ENCODE assay signal across 8 cellular contexts in the genomic region with DNA sequence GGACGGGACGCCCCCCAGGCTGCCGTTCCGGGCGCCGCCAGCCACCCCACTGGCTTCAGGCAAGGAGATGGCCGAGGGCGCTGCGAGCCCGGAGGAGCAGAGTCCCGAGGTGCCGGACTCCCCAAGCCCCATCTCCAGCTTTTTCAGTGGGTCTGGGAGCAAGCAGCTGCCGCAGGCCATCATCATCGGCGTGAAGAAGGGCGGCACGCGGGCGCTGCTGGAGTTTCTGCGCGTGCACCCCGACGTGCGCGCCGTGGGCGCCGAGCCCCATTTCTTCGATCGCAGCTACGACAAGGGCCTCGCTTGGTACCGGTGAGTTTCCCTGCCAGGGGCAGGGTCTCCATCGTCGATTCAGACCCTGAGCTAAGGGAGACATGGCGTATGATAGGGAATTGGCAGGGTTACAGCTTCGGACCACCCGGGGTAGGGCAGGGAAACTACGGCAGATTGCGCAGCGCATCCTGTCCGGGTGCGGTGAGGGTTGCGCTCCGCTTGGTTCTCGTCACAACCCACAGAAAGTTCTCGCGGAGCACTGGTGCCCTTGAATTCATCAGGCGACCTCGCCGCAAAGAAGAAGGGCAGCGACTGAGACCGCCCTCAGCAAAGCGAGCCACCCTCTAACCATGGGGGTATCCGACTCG. TPM values are rescaled to one million over a fixed set of nuclear protein-coding genes. Genes with fewer than 3 reads are reported as not detected.
DNase-seq lines count a peak whose midpoint lies in the region; ATAC-seq and TF ChIP-seq lines count a peak whose summit lies in the region.

No MANE protein-coding gene starts in this region.

- peak overlapping the region; percentile 53 to 78 (median 62) for H3K4me3 ChIP-seq in heart left ventricle
- peak overlapping the region; percentile 57 to 74 (median 70) for H3K4me3 ChIP-seq in gastrocnemius medialis

- no peak for TF ChIP-seq POLR2A in heart left ventricle (IDR thresholded peaks at IDR 0.05)
- no peak for TF ChIP-seq POLR2A in gastrocnemius medialis (IDR thresholded peaks at IDR 0.05)

- H3K4me1 ChIP-seq in heart left ventricle (peaks cover 0 to 76% (median 47%) of the 10 kb centered on the region in 12 donors), gastrocnemius medialis (peaks cover 33 to 42% of the 10 kb centered on the region in 2 donors)

- no peaks in the 10 kb centered on the region for H3K36me3 ChIP-seq in heart left ventricle
- no peaks in the 10 kb centered on the region for H3K36me3 ChIP-seq in gastrocnemius medialis

- peak; percentile 3 for ATAC-seq in GM19324 (IDR thresholded peaks at IDR 0.05; ENCODE audit: low FRiP score, unreplicated experiment)
- no peak for ATAC-seq in heart left ventricle
- no peak for ATAC-seq in gastrocnemius medialis
- no peak for ATAC-seq in HG02981 (IDR thresholded peaks at IDR 0.05; ENCODE audit: unreplicated experiment)

- TF ChIP-seq CTCF in heart left ventricle (IDR thresholded peaks at IDR 0.05) = no peak
- TF ChIP-seq CTCF in gastrocnemius medialis (IDR thresholded peaks at IDR 0.05 in 4 of 5, conservative IDR thresholded peaks at IDR 0.05 in 1 of 5) = no peak

- in situ Hi-C loops in gastrocnemius medialis (cut with MboI; ENCODE audit: low sequenced_read_pairs in 4 of 4) = loop anchor here in 2 of 4 donors (10.0 to 25.0 kb wide), 3 partner anchors 707 to 965 kb away; no protein-coding TSS in a partner anchor

- peaks cover 16 to 85% (median 58%) of the 10 kb centered on the region in 9 donors for H3K27me3 ChIP-seq in heart left ventricle
- peaks cover 49 to 86% (median 85%) of the 10 kb centered on the region in 3 donors for H3K27me3 ChIP-seq in gastrocnemius medialis

- 0 to 1% (median 1%) methylated on average over 14 to 56 of the region's 56 CpGs for WGBS in heart left ventricle, 4 donors

- H3K9me3 ChIP-seq in heart left ventricle = no peaks in the 10 kb centered on the region
- no peaks in the 10 kb centered on the region for H3K9me3 ChIP-seq in gastrocnemius medialis

- H3K27ac ChIP-seq in heart left ventricle (peak overlapping the region; percentile 35 to 90 (median 74)), gastrocnemius medialis (peak overlapping the region in 3 of 4 donors; percentile 64 to 80 (median 74))

- intact Hi-C loops in heart left ventricle (cut with DNase I) (loop anchor here (1.0 to 10.0 kb wide), 19 partner anchors 230 to 1277 kb away; partner anchors contain the start of gene COX10 (in 4 of the 10)), gastrocnemius medialis (cut with DNase I; ENCODE audit: low total_unique reads) (loop anchor here (1.0 to 5.0 kb wide), 5 partner anchors 95 to 1285 kb away; partner anchors contain the start of genes COX10 and ELAC2)

- DNase-seq in NOMO-1 (lab: John Stamatoyannopoulos, UW; ENCODE audit: unreplicated experiment in 2 of 2) = peak; percentile 36 to 40
- peak; percentile 44 for DNase-seq in activated T-helper 9 cell treated with anti-CD3 and anti-CD28 coated beads, Interleukin-2, amount 50 U/mL, for 16 hours (ENCODE audit: low read depth)
- peak in 4 of 5 donors; percentile 31 to 72 (median 43) for DNase-seq in heart left ventricle
- no peak for DNase-seq in gastrocnemius medialis
- no peak for DNase-seq in dedifferentiated amniotic fluid mesenchymal stem cell (ENCODE audit: extremely low spot score)
- no peak for DNase-seq in NCI-H510A treated with DMSO at 0.1 percent for 48 hours (lab: John Stamatoyannopoulos, UW)

RNA-seq across cellular contexts. Expression of gene HS3ST3B1, which starts 1.0 kb away (rescaled TPM):
- 1 to 10 TPM; 1.8 to 3.9 (median 3.4) TPM for total RNA-seq in heart left ventricle
- 1 to 10 TPM in 1 of 2 donors, under 1 TPM in 1; 0.61 to 2.3 TPM for polyA plus RNA-seq in heart left ventricle
- 1 to 10 TPM in 2 of 4 donors, under 1 TPM in 2; 0.10 to 4.0 (median 0.82) TPM for total RNA-seq in gastrocnemius medialis

Comparison
In these comparisons a context has a peak if more than half of its experiments do, and no peak if none do; other contexts are left out.
1. DNase-seq: peak in NOMO-1 (2 of 2), activated T-helper 9 cell treated with anti-CD3 and anti-CD28 coated beads, Interleukin-2, amount 50 U/mL, for 16 hours (single experiment) and heart left ventricle (4 of 5); none in gastrocnemius medialis (0 of 2), dedifferentiated amniotic fluid mesenchymal stem cell (single experiment) and NCI-H510A treated with DMSO at 0.1 percent for 48 hours (single experiment).